ENCODE assay signal across 23 cellular contexts in genomic region chr6:8855411-8855810, GRCh38.
A peak's percentile ranks its signal among the peaks of the same experiment; 100 is the strongest.
DNase-seq lines count a peak whose midpoint lies in the region; ATAC-seq, FAIRE-seq and TF ChIP-seq lines count a peak whose summit lies in the region.
"Had no signal": no experiment of that assay in that cellular context is flagged by ENCODE, and none has a peak within 500 bp of the region (broad histone marks: within the 10 kb centered on the region; RNA-seq: fewer than 3 reads in every experiment).

No MANE protein-coding gene starts in this region.

- intact Hi-C loops in pancreas (cut with DNase I): no loop called here

- H3K27me3 ChIP-seq in HL-60 (ENCODE audit: insufficient read depth, poor library complexity, severe bottlenecking): no peaks in the 10 kb centered on the region
- no peaks in the 10 kb centered on the region for H3K27me3 ChIP-seq in astrocyte (ENCODE audit: insufficient read depth, low read length)
- H3K27me3 ChIP-seq in pancreas: no peaks in the 10 kb centered on the region
- H3K27me3 ChIP-seq: BLaER1, MG63 had no signal

- FAIRE-seq in astrocyte (lab: Jason Lieb, UNC) (no peak), pancreas (lab: Jason Lieb, UNC) (no peak)
- FAIRE-seq: G401.6 had no signal

- H3K9ac ChIP-seq in astrocyte (ENCODE audit: low read length): no peak overlapping the region
- H3K9ac ChIP-seq: BLaER1, GM23248 had no signal

- H3K27ac Mint-ChIP-seq in astrocyte (ENCODE audit: unreplicated experiment): peak overlapping the region; percentile 26
- H3K27ac Mint-ChIP-seq: CD4-positive, CD25-positive, alpha-beta regulatory T cell; T-helper 1 cell treated with Interleukin-12 subunit alpha and Interleukin-12 subunit beta and Interleukin-4 antibody, amounts not matched to agents 30 μg/mL and 1 μg/mL, for 36 hours had no signal

- no peak overlapping the region for H3K4me3 ChIP-seq in HL-60 (replicated peaks; ENCODE audit: insufficient read depth, low read length)
- no peak overlapping the region for H3K4me3 ChIP-seq in astrocyte (ENCODE audit: insufficient read depth, low read depth, low read length)
- H3K4me3 ChIP-seq in pancreas: no peak overlapping the region
- H3K4me3 ChIP-seq: BLaER1, GM23248, MG63 had no signal

- H3K27ac ChIP-seq in HL-60 (replicated peaks) (peak overlapping the region; percentile 80), astrocyte (ENCODE audit: low read depth, low read length) (no peak overlapping the region), pancreas (no peak overlapping the region)
- H3K27ac ChIP-seq: BLaER1, GM23248 had no signal

- H3K9me3 ChIP-seq in astrocyte (ENCODE audit: insufficient read depth, low read depth, low read length) (no peaks in the 10 kb centered on the region), pancreas (no peaks in the 10 kb centered on the region)
- H3K9me3 ChIP-seq: BLaER1, MG63 had no signal

- peaks cover 10% of the 10 kb centered on the region for H3K4me1 Mint-ChIP-seq in astrocyte (ENCODE audit: low read depth, unreplicated experiment)
- H3K4me1 Mint-ChIP-seq: CD4-positive, CD25-positive, alpha-beta regulatory T cell; H9 had no signal

- no peak overlapping the region for H3K4me2 ChIP-seq in astrocyte (ENCODE audit: low read length)
- H3K4me2 ChIP-seq: BLaER1 had no signal

- no peaks in the 10 kb centered on the region for H3K79me2 ChIP-seq in astrocyte (ENCODE audit: insufficient read depth, low read length)

- H3K36me3 Mint-ChIP-seq in astrocyte (ENCODE audit: low read depth, unreplicated experiment): no peaks in the 10 kb centered on the region
- H3K36me3 Mint-ChIP-seq: CD4-positive, CD25-positive, alpha-beta regulatory T cell had no signal

- H3K36me3 ChIP-seq in astrocyte (ENCODE audit: insufficient read depth, low read length): no peaks in the 10 kb centered on the region
- no peaks in the 10 kb centered on the region for H3K36me3 ChIP-seq in pancreas
- H3K36me3 ChIP-seq: BLaER1, MG63 had no signal

- H3K4me3 Mint-ChIP-seq in astrocyte (ENCODE audit: unreplicated experiment): no peak overlapping the region
- H3K4me3 Mint-ChIP-seq: CD4-positive, CD25-positive, alpha-beta regulatory T cell; H9; T-helper 1 cell treated with Interleukin-12 subunit alpha and Interleukin-12 subunit beta and Interleukin-4 antibody, amounts not matched to agents 30 μg/mL and 1 μg/mL, for 36 hours had no signal

- H3K27me3 Mint-ChIP-seq in astrocyte (ENCODE audit: low read depth, unreplicated experiment): no peaks in the 10 kb centered on the region
- H3K27me3 Mint-ChIP-seq: CD4-positive, CD25-positive, alpha-beta regulatory T cell had no signal

- DNase-seq in HL-60 (ENCODE audit: low read depth in 1 of 2, low spot score in 1 of 2): peak; percentile 67 to 75
- peak; percentile 96 for DNase-seq in NCI-H226
- peak; percentile 17 for DNase-seq in SIG-M5 (lab: John Stamatoyannopoulos, UW)
- no peak for DNase-seq in astrocyte (ENCODE audit: low read depth)
- DNase-seq in COLO829 (ENCODE audit: low spot score): no peak
- no peak for DNase-seq in T-helper 1 cell
- no peak for DNase-seq in nucleus accumbens (lab: John Stamatoyannopoulos, UW)
- DNase-seq in pancreas: no peak
- DNase-seq: CD4-positive, CD25-positive, alpha-beta regulatory T cell; DMS53; GM23248; H9; IMR-90; KG1; MG63; NCI-H1105; NCI-H1436 treated with DMSO at 0.1 percent for 48 hours; NCI-H187 treated with DMSO at 0.1 percent for 48 hours; NCI-H526 treated with DMSO at 0.1 percent for 48 hours; PC-3 had no signal

- TF ChIP-seq CTCF in HL-60 (IDR thresholded peaks at IDR 0.05; ENCODE audit: insufficient read depth, low read length): no peak
- no peak for TF ChIP-seq CTCF in astrocyte (IDR thresholded peaks at IDR 0.05; ENCODE audit: insufficient read depth, low read depth, low read length)
- no peak for TF ChIP-seq CTCF in pancreas (IDR thresholded peaks at IDR 0.05)

- no peak overlapping the region for H2AFZ ChIP-seq in astrocyte (ENCODE audit: low read depth, low read length)
- H2AFZ ChIP-seq: GM23248 had no signal

- H3K9me3 Mint-ChIP-seq in astrocyte (ENCODE audit: unreplicated experiment): no peaks in the 10 kb centered on the region
- H3K9me3 Mint-ChIP-seq: H9; T-helper 1 cell treated with Interleukin-12 subunit alpha and Interleukin-12 subunit beta and Interleukin-4 antibody, amounts not matched to agents 30 μg/mL and 1 μg/mL, for 36 hours had no signal

- WGBS in pancreas, 2 donors: 49 to 51% methylated on average over 4 of the region's 4 CpGs

- no peaks in the 10 kb centered on the region for H4K20me1 ChIP-seq in astrocyte (ENCODE audit: insufficient read depth, low read length)
- H4K20me1 ChIP-seq: BLaER1 had no signal

- H3K4me1 ChIP-seq in astrocyte (ENCODE audit: insufficient read depth, low read length) (no peaks in the 10 kb centered on the region), pancreas (no peaks in the 10 kb centered on the region)

- no peak for ATAC-seq in pancreas
- ATAC-seq: PC-3 had no signal

Comparison
In these comparisons a context has a peak if more than half of its experiments do, and no peak if none do; other contexts are left out.
1. DNase-seq: peak in HL-60 (2 of 2), NCI-H226 (single experiment) and SIG-M5 (single experiment); none in astrocyte (single experiment), COLO829 (single experiment), T-helper 1 cell (0 of 5), nucleus accumbens (0 of 56) and pancreas (0 of 6).